In genomic region chr16:19709381-19710136, GRCh38 we compare ENCODE assay signal across 1 cellular context.
TF ChIP-seq lines count a peak whose summit lies in the region.

No MANE protein-coding gene starts in this region.

TF ChIP-seq in GM12878, 131 proteins besides CTCF, POLR2A, EP300 and RAD21:
- TF ChIP-seq IRF3 (IDR thresholded peaks at IDR 0.05) (no peak), KAT2A (conservative IDR thresholded peaks at IDR 0.05; ENCODE audit: control insufficient read depth, low read depth, low read length) (no peak), HDAC6 (IDR thresholded peaks at IDR 0.05; ENCODE audit: unreplicated experiment) (no peak), CBFB (IDR thresholded peaks at IDR 0.05; ENCODE audit: low read depth) (no peak), CREB1 (IDR thresholded peaks at IDR 0.05; ENCODE audit: low read depth) (no peak), STAT1 (conservative IDR thresholded peaks at IDR 0.05) (no peak), ZNF622 (IDR thresholded peaks at IDR 0.05) (no peak), EGR1 (IDR thresholded peaks at IDR 0.05; ENCODE audit: borderline replicate concordance in 1 of 2, low read depth in 2 of 2, low read length in 2 of 2) (no peak), ELK1 (IDR thresholded peaks at IDR 0.05; ENCODE audit: low read depth, low read length) (no peak), SUZ12 (IDR thresholded peaks at IDR 0.05; ENCODE audit: unreplicated experiment) (no peak), SPI1 (IDR thresholded peaks at IDR 0.05; ENCODE audit: borderline replicate concordance, insufficient read depth, low read depth, low read length) (no peak), PRDM15 (CRISPR knock-in tag; IDR thresholded peaks at IDR 0.05) (no peak)
TF ChIP-seq in GM12878: peak in this region for 0.
